In the genomic region with DNA sequence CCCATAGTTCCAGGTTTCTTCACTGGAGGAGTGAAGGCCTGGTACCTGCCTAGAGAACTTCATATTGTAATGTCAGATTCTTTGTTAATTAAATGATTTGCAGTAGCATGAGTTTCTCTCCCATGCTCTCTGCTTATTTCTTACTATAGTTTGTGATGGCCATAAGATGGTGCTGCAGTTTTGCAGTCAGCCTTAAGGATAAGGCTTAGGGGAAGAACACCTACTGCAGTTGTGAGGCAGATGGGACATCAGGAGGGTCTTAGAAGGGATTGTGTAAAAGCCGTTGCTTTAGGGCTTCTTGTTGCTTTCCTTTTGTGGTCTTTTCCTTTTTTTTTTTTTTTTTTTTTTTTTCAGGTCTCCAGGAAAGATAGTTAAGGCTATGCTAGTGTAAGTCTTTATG, we compare ENCODE assay signal across 9 cellular contexts.
DNase-seq lines count a peak whose midpoint lies in the region; TF ChIP-seq lines count a peak whose summit lies in the region.
"Had no signal": no experiment of that assay in that cellular context is flagged by ENCODE, and none has a peak within 500 bp of the region (broad histone marks: within the 10 kb centered on the region; RNA-seq: fewer than 3 reads in every experiment).

No MANE protein-coding gene starts in this region.

- CTCF ChIA-PET in activated CD4-positive, alpha-beta T cell treated with anti-CD3 and anti-CD28 coated beads, Interleukin-2, amount 10 ng/mL, durations not matched to agents 7 days and 5 days (lab: Charles Lee) = interaction anchor here (1.1 to 1.2 kb wide), 2 partner anchors 13 to 74 kb away, joined by 3 to 5 read pairs; no protein-coding TSS in a partner anchor

- POLR2A ChIA-PET in activated CD4-positive, alpha-beta T cell treated with anti-CD3 and anti-CD28 coated beads, Interleukin-2, amount 10 ng/mL, durations not matched to agents 7 days and 5 days (lab: Charles Lee) = no interaction called here

- H3K4me1 ChIP-seq in Peyer's patch = peaks cover 0 to 25% (median 7%) of the 10 kb centered on the region in 4 donors

- peaks cover 41% of the 10 kb centered on the region for H3K36me3 Mint-ChIP-seq in activated CD4-positive, alpha-beta T cell treated with anti-CD3 and anti-CD28 coated beads, Interleukin-2, amount 10 ng/mL, durations not matched to agents 7 days and 5 days (ENCODE audit: low read depth)

- H3K27ac ChIP-seq in C4-2B (no peak overlapping the region), Peyer's patch (no peak overlapping the region)

- no peaks in the 10 kb centered on the region for H3K36me3 ChIP-seq in Peyer's patch

- no peak for TF ChIP-seq POLR2A in Peyer's patch (IDR thresholded peaks at IDR 0.05)

- no peak overlapping the region for H3K4me3 Mint-ChIP-seq in activated CD4-positive, alpha-beta T cell treated with anti-CD3 and anti-CD28 coated beads, Interleukin-2, amount 10 ng/mL, durations not matched to agents 7 days and 5 days

- DNase-seq in H4 (ENCODE audit: low spot score) (peak; percentile 26), RPMI8226 (peak; percentile 40), fibroblast of villous mesenchyme (ENCODE audit: low read depth) (peak; percentile 46), AG20443 (ENCODE audit: low spot score) (no peak), NCI-H1092 (lab: John Stamatoyannopoulos, UW) (no peak), Peyer's patch (no peak)
- no peak for DNase-seq in activated CD4-positive, alpha-beta T cell treated with anti-CD3 and anti-CD28 coated beads, Interleukin-2, amount 10 ng/mL, durations not matched to agents 7 days and 5 days

- H3K9me3 ChIP-seq in Peyer's patch = no peaks in the 10 kb centered on the region

- H3K27me3 Mint-ChIP-seq in activated CD4-positive, alpha-beta T cell treated with anti-CD3 and anti-CD28 coated beads, Interleukin-2, amount 10 ng/mL, durations not matched to agents 7 days and 5 days = no peaks in the 10 kb centered on the region
- H3K27me3 Mint-ChIP-seq: IgD-negative memory B cell had no signal

- H3K27ac Mint-ChIP-seq in activated CD4-positive, alpha-beta T cell treated with anti-CD3 and anti-CD28 coated beads, Interleukin-2, amount 10 ng/mL, durations not matched to agents 7 days and 5 days = no peak overlapping the region
- H3K27ac Mint-ChIP-seq: IgD-negative memory B cell had no signal

- peaks cover 76% of the 10 kb centered on the region for H3K4me1 Mint-ChIP-seq in activated CD4-positive, alpha-beta T cell treated with anti-CD3 and anti-CD28 coated beads, Interleukin-2, amount 10 ng/mL, durations not matched to agents 7 days and 5 days

- no peaks in the 10 kb centered on the region for H3K27me3 ChIP-seq in Peyer's patch

- no peak overlapping the region for H3K4me3 ChIP-seq in fibroblast of villous mesenchyme (ENCODE audit: low read depth, low read length)
- H3K4me3 ChIP-seq in Peyer's patch = no peak overlapping the region

- TF ChIP-seq CTCF in C4-2B (conservative IDR thresholded peaks at IDR 0.05) (peak; percentile 39), fibroblast of villous mesenchyme (IDR thresholded peaks at IDR 0.05; ENCODE audit: insufficient read depth, low read depth, low read length) (peak; percentile 25), Peyer's patch (IDR thresholded peaks at IDR 0.05) (peak in 3 of 6 experiments; percentile 28 to 52 (median 34))

- H3K9me3 Mint-ChIP-seq in activated CD4-positive, alpha-beta T cell treated with anti-CD3 and anti-CD28 coated beads, Interleukin-2, amount 10 ng/mL, durations not matched to agents 7 days and 5 days = no peaks in the 10 kb centered on the region
- H3K9me3 Mint-ChIP-seq: IgD-negative memory B cell had no signal

Comparison
In these comparisons a context has a peak if more than half of its experiments do, and no peak if none do; other contexts are left out.
1. DNase-seq: peak in H4 (single experiment), RPMI8226 (single experiment) and fibroblast of villous mesenchyme (single experiment); none in AG20443 (single experiment), NCI-H1092 (single experiment), Peyer's patch (0 of 3) and activated CD4-positive, alpha-beta T cell treated with anti-CD3 and anti-CD28 coated beads, Interleukin-2, amount 10 ng/mL, durations not matched to agents 7 days and 5 days (single experiment).